ENCODE assay signal across 11 cellular contexts in genomic region chr1:218674280-218674773, GRCh38.
A peak's percentile ranks its signal among the peaks of the same experiment; 100 is the strongest.
DNase-seq lines count a peak whose midpoint lies in the region; ATAC-seq and TF ChIP-seq lines count a peak whose summit lies in the region.
"Had no signal": no experiment of that assay in that cellular context is flagged by ENCODE, and none has a peak within 500 bp of the region (broad histone marks: within the 10 kb centered on the region; RNA-seq: fewer than 3 reads in every experiment).

No MANE protein-coding gene starts in this region.

- no peaks in the 10 kb centered on the region for H3K36me3 Mint-ChIP-seq in CD4-positive, alpha-beta memory T cell

- TF ChIP-seq CTCF in HEK293 (tag by site-specific recombination; IDR thresholded peaks at IDR 0.05): no peak
- no peak for TF ChIP-seq CTCF in RWPE2 (IDR thresholded peaks at IDR 0.05; ENCODE audit: poor library complexity, severe bottlenecking)
- peak in 3 of 12 donors; percentile 7 to 30 (median 16) for TF ChIP-seq CTCF in heart left ventricle (IDR thresholded peaks at IDR 0.05)
- TF ChIP-seq CTCF in retinal pigment epithelial cell (conservative IDR thresholded peaks at IDR 0.05; ENCODE audit: low read depth, low read length): no peak
- TF ChIP-seq CTCF in prostate gland (IDR thresholded peaks at IDR 0.05): no peak

- ATAC-seq in RWPE2 (ENCODE audit: low read depth) (peak; percentile 79), heart left ventricle (peak; percentile 66 to 81 (median 73)), HG03045 (IDR thresholded peaks at IDR 0.05; ENCODE audit: unreplicated experiment) (no peak)
- ATAC-seq: natural killer cell treated with Interleukin-12 subunit alpha and Interleukin-12 subunit beta and Interleukin-15 and Interleukin-18, amount 100 ng/mL, for 72 hours had no signal

- DNase-seq in RWPE2 (ENCODE audit: low spot score) (no peak), heart left ventricle (peak in 4 of 5 donors; percentile 12 to 27 (median 20)), retinal pigment epithelial cell (ENCODE audit: low read depth) (peak; percentile 87), T-helper 2 cell (no peak), prostate gland (ENCODE audit: low spot score) (no peak)
- DNase-seq in CD4-positive, alpha-beta memory T cell: no peak
- DNase-seq: activated gamma-delta T cell, NCI-H1048 had no signal

- H3K4me1 ChIP-seq in HEK293 (ENCODE audit: control insufficient read depth, insufficient read depth, low read length) (no peaks in the 10 kb centered on the region), RWPE2 (ENCODE audit: insufficient read depth, poor library complexity, severe bottlenecking) (peaks cover 16% of the 10 kb centered on the region), heart left ventricle (peaks cover 0 to 10% (median 0%) of the 10 kb centered on the region in 12 donors), prostate gland (replicated peaks) (no peaks in the 10 kb centered on the region)
- H3K4me1 ChIP-seq in CD4-positive, alpha-beta memory T cell (ENCODE audit: insufficient read depth, low read length): no peaks in the 10 kb centered on the region

- H3K27ac ChIP-seq in HEK293 (ENCODE audit: extremely low read depth, low read depth, low read length) (no peak overlapping the region), RWPE2 (ENCODE audit: poor library complexity, severe bottlenecking) (no peak overlapping the region), heart left ventricle (peak overlapping the region in 6 of 12 donors; percentile 8 to 62 (median 40)), prostate gland (no peak overlapping the region)
- H3K27ac ChIP-seq in CD4-positive, alpha-beta memory T cell (ENCODE audit: low read depth, low read length): no peak overlapping the region

- H3K36me3 ChIP-seq in HEK293 (ENCODE audit: control insufficient read depth in 2 of 2, insufficient read depth in 1 of 2, low read length in 2 of 2): no peaks in the 10 kb centered on the region
- no peaks in the 10 kb centered on the region for H3K36me3 ChIP-seq in RWPE2 (ENCODE audit: low read depth)
- no peaks in the 10 kb centered on the region for H3K36me3 ChIP-seq in heart left ventricle
- H3K36me3 ChIP-seq in CD4-positive, alpha-beta memory T cell (ENCODE audit: insufficient read depth, low read length): no peaks in the 10 kb centered on the region
- no peaks in the 10 kb centered on the region for H3K36me3 ChIP-seq in prostate gland

- H3K27ac Mint-ChIP-seq in CD4-positive, alpha-beta memory T cell: no peak overlapping the region
- H3K27ac Mint-ChIP-seq: natural killer cell treated with Interleukin-12 subunit alpha and Interleukin-12 subunit beta and Interleukin-15 and Interleukin-18, amount 100 ng/mL, for 72 hours had no signal

- H3K9me3 ChIP-seq in HEK293 (ENCODE audit: control insufficient read depth, insufficient read depth, low read depth, low read length): no peaks in the 10 kb centered on the region
- no peaks in the 10 kb centered on the region for H3K9me3 ChIP-seq in RWPE2 (ENCODE audit: severe bottlenecking)
- H3K9me3 ChIP-seq in heart left ventricle: peaks cover 0 to 3% (median 0%) of the 10 kb centered on the region in 12 donors
- no peaks in the 10 kb centered on the region for H3K9me3 ChIP-seq in CD4-positive, alpha-beta memory T cell (ENCODE audit: control insufficient read depth in 1 of 2, low read length in 2 of 2)
- no peaks in the 10 kb centered on the region for H3K9me3 ChIP-seq in prostate gland

- intact Hi-C loops in heart left ventricle (cut with DNase I) (no loop called here), prostate gland (cut with DNase I) (no loop called here)
- intact Hi-C loops in CD4-positive, alpha-beta memory T cell (cut with micrococcal nuclease): no loop called here

- no peaks in the 10 kb centered on the region for H3K4me1 Mint-ChIP-seq in CD4-positive, alpha-beta memory T cell

- CTCF ChIA-PET in HEK293 (lab: Yijun Ruan, JAX): interaction anchor here (0.5 to 0.6 kb wide), 3 partner anchors 199 to 395 kb away, joined by 3 read pairs; no protein-coding TSS in a partner anchor
- CTCF ChIA-PET in CD4-positive, alpha-beta memory T cell (lab: Charles Lee; ENCODE audit: partially characterized antibody): no interaction called here

- H3K9me3 Mint-ChIP-seq in CD4-positive, alpha-beta memory T cell: peaks cover 0 to 15% (median 5%) of the 10 kb centered on the region in 8 donors

- H3K4me3 Mint-ChIP-seq in CD4-positive, alpha-beta memory T cell: no peak overlapping the region
- H3K4me3 Mint-ChIP-seq: natural killer cell treated with Interleukin-12 subunit alpha and Interleukin-12 subunit beta and Interleukin-15 and Interleukin-18, amount 100 ng/mL, for 72 hours had no signal

- POLR2A ChIA-PET in HEK293 (lab: Yijun Ruan, JAX): interaction anchor here (0.5 to 0.6 kb wide), 2 partner anchors 644 to 1237 kb away, joined by 4 to 9 read pairs; no protein-coding TSS in a partner anchor
- POLR2A ChIA-PET in CD4-positive, alpha-beta memory T cell (lab: Charles Lee; ENCODE audit: partially characterized antibody): no interaction called here

- 10 to 22% (median 20%) methylated on average over 6 to 9 of the region's 9 CpGs for WGBS in heart left ventricle, 4 donors
- 45% methylated on average over 9 of the region's 9 CpGs for WGBS in prostate gland

- H3K4me3 ChIP-seq in HEK293 (ENCODE audit: low read depth, low read length) (no peak overlapping the region), RWPE2 (ENCODE audit: severe bottlenecking) (no peak overlapping the region), heart left ventricle (peak overlapping the region in 6 of 12 donors; percentile 5 to 46 (median 30)), retinal pigment epithelial cell (ENCODE audit: low read length) (no peak overlapping the region), prostate gland (no peak overlapping the region)
- no peak overlapping the region for H3K4me3 ChIP-seq in CD4-positive, alpha-beta memory T cell (ENCODE audit: low read length in 2 of 2)

- H3K27me3 ChIP-seq in RWPE2 (ENCODE audit: insufficient read depth, poor library complexity, severe bottlenecking): no peaks in the 10 kb centered on the region
- H3K27me3 ChIP-seq in heart left ventricle: no peaks in the 10 kb centered on the region
- H3K27me3 ChIP-seq in CD4-positive, alpha-beta memory T cell (ENCODE audit: insufficient read depth, low read length): no peaks in the 10 kb centered on the region
- no peaks in the 10 kb centered on the region for H3K27me3 ChIP-seq in prostate gland (replicated peaks; ENCODE audit: insufficient read depth)

- no peak for TF ChIP-seq POLR2A in heart left ventricle (IDR thresholded peaks at IDR 0.05)
- TF ChIP-seq POLR2A in prostate gland (IDR thresholded peaks at IDR 0.05): no peak

- no peaks in the 10 kb centered on the region for H3K27me3 Mint-ChIP-seq in CD4-positive, alpha-beta memory T cell
- H3K27me3 Mint-ChIP-seq: natural killer cell treated with Interleukin-12 subunit alpha and Interleukin-12 subunit beta and Interleukin-15 and Interleukin-18, amount 100 ng/mL, for 72 hours had no signal

TF ChIP-seq in HEK293, 187 proteins besides CTCF, POLR2A, EP300 and RAD21 (continues in another document):
- TF ChIP-seq ZSCAN30 (tag by site-specific recombination; IDR thresholded peaks at IDR 0.05): no peak
- peak; percentile 44; the same call in 1 of the 2 replicates for TF ChIP-seq OSR2 (tag by site-specific recombination; IDR thresholded peaks at IDR 0.05)
- TF ChIP-seq ZNF335 (tag by site-specific recombination; conservative IDR thresholded peaks at IDR 0.05): peak; percentile 32; the same call in 1 of the 2 replicates
- peak; percentile 46; the same call in 1 of the 2 replicates for TF ChIP-seq ZXDB (tag by site-specific recombination; IDR thresholded peaks at IDR 0.05)
- TF ChIP-seq, protein P1, sequence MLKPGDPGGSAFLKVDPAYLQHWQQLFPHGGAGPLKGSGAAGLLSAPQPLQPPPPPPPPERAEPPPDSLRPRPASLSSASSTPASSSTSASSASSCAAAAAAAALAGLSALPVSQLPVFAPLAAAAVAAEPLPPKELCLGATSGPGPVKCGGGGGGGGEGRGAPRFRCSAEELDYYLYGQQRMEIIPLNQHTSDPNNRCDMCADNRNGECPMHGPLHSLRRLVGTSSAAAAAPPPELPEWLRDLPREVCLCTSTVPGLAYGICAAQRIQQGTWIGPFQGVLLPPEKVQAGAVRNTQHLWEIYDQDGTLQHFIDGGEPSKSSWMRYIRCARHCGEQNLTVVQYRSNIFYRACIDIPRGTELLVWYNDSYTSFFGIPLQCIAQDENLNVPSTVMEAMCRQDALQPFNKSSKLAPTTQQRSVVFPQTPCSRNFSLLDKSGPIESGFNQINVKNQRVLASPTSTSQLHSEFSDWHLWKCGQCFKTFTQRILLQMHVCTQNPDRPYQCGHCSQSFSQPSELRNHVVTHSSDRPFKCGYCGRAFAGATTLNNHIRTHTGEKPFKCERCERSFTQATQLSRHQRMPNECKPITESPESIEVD (tag by site-specific recombination; IDR thresholded peaks at IDR 0.05): no peak
- peak; percentile 54; the same call in 1 of the 2 replicates for TF ChIP-seq ZNF341 (tag by site-specific recombination; IDR thresholded peaks at IDR 0.05; ENCODE audit: low read depth)
- no peak for TF ChIP-seq ZNF621 (tag by site-specific recombination; IDR thresholded peaks at IDR 0.05)
- peak; percentile 35; the same call in 1 of the 2 replicates for TF ChIP-seq ZBTB17 (tag by site-specific recombination; IDR thresholded peaks at IDR 0.05)
- 0 out of 2 replicates have a peak, but pooled peaks have one; percentile 17 for TF ChIP-seq SP7 (tag by site-specific recombination; IDR thresholded peaks at IDR 0.05)
- TF ChIP-seq ZNF707 (tag by site-specific recombination; IDR thresholded peaks at IDR 0.05): no peak
- TF ChIP-seq ZNF660 (tag by site-specific recombination; IDR thresholded peaks at IDR 0.05): 0 out of 2 replicates have a peak, but pooled peaks have one; percentile 16
- no peak for TF ChIP-seq ZNF302 (tag by site-specific recombination; IDR thresholded peaks at IDR 0.05; ENCODE audit: low read depth)
- TF ChIP-seq INSM2 (tag by site-specific recombination; IDR thresholded peaks at IDR 0.05): 0 out of 2 replicates have a peak, but pooled peaks have one; percentile 20
- TF ChIP-seq ZNF324 (tag by site-specific recombination; IDR thresholded peaks at IDR 0.05): no peak
- TF ChIP-seq ZNF121 (tag by site-specific recombination; IDR thresholded peaks at IDR 0.05): no peak

Comparison
In these comparisons a context has a peak if more than half of its experiments do, and no peak if none do; other contexts are left out.
1. DNase-seq: peak in heart left ventricle (4 of 5) and retinal pigment epithelial cell (single experiment); none in RWPE2 (single experiment), CD4-positive, alpha-beta memory T cell (0 of 5), T-helper 2 cell (0 of 5) and prostate gland (single experiment).